ENCODE assay signal across 10 cellular contexts in genomic region chr12:122730215-122731014, GRCh38. TPM values are rescaled to one million over a fixed set of nuclear protein-coding genes. Genes with fewer than 3 reads are reported as not detected.
DNase-seq lines count a peak whose midpoint lies in the region; ATAC-seq, FAIRE-seq and TF ChIP-seq lines count a peak whose summit lies in the region.
"Had no signal": no experiment of that assay in that cellular context is flagged by ENCODE, and none has a peak within 500 bp of the region (broad histone marks: within the 10 kb centered on the region; RNA-seq: fewer than 3 reads in every experiment).

A gene with protein sequence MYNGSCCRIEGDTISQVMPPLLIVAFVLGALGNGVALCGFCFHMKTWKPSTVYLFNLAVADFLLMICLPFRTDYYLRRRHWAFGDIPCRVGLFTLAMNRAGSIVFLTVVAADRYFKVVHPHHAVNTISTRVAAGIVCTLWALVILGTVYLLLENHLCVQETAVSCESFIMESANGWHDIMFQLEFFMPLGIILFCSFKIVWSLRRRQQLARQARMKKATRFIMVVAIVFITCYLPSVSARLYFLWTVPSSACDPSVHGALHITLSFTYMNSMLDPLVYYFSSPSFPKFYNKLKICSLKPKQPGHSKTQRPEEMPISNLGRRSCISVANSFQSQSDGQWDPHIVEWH (minus strand): TSS chr12:122730844. CDS start chr12:122730339, 505 bp downstream.

- TF ChIP-seq CTCF in Calu3 (IDR thresholded peaks at IDR 0.05; ENCODE audit: unreplicated experiment) = peak; percentile 13

- H3K36me3 Mint-ChIP-seq in Calu3 (ENCODE audit: insufficient read depth, unreplicated experiment) = peaks cover 18% of the 10 kb centered on the region
- H3K36me3 Mint-ChIP-seq: naive thymus-derived CD8-positive, alpha-beta T cell had no signal

- peak within 1 kb of the TSS; percentile 78 for H3K4me3 Mint-ChIP-seq in Calu3 (ENCODE audit: low read depth, unreplicated experiment)
- H3K4me3 Mint-ChIP-seq: activated B cell treated with CpG ODN at 0.5 μM for 24 hours had no signal

- intact Hi-C loops in Calu3 (cut with micrococcal nuclease; ENCODE audit: unreplicated experiment) = loop anchor here (2.0 to 5.0 kb wide), 3 partner anchors 52 to 93 kb away; no protein-coding TSS in a partner anchor

- ATAC-seq in HG02852 (IDR thresholded peaks at IDR 0.05; ENCODE audit: unreplicated experiment) (no peak), GM18861 (IDR thresholded peaks at IDR 0.05; ENCODE audit: unreplicated experiment) (no peak)

- peaks cover 41% of the 10 kb centered on the region for H3K4me1 Mint-ChIP-seq in Calu3 (ENCODE audit: low read depth, unreplicated experiment)

- peak within 1 kb of the TSS; percentile 79 for H3K27ac Mint-ChIP-seq in Calu3 (ENCODE audit: unreplicated experiment)

- no peak for FAIRE-seq in RCC 7860 (lab: Jason Lieb, UNC)

- DNase-seq in Calu3 (peak; percentile 58), RPMI7951 (ENCODE audit: low read depth) (peak; percentile 49), smooth muscle cell of the brain vasculature (ENCODE audit: low read depth, low spot score) (peak; percentile 62), RCC 7860 (ENCODE audit: low spot score) (no peak), hypothalamus (lab: John Stamatoyannopoulos, UW) (no peak)
- DNase-seq in effector CD4-positive, alpha-beta T cell = peak; percentile 4
- DNase-seq: activated B cell treated with CpG ODN at 0.5 μM for 24 hours; naive thymus-derived CD8-positive, alpha-beta T cell had no signal

- no TSS peak for BruUV-seq in Calu3 (replicated peaks; lab: Mats Ljungman, UMichigan)

- H3K27me3 Mint-ChIP-seq in Calu3 (ENCODE audit: unreplicated experiment) = no peaks in the 10 kb centered on the region
- H3K27me3 Mint-ChIP-seq: activated B cell treated with CpG ODN at 0.5 μM for 24 hours had no signal

- CTCF ChIA-PET in Calu3 (lab: Charles Lee) = interaction anchor here (0.6 to 1.1 kb wide), 3 partner anchors 10 to 92 kb away, joined by 3 to 13 read pairs (median 4); no protein-coding TSS in a partner anchor

- H3K9me3 Mint-ChIP-seq in Calu3 (ENCODE audit: low read depth, unreplicated experiment) = no peaks in the 10 kb centered on the region
- H3K9me3 Mint-ChIP-seq: activated B cell treated with CpG ODN at 0.5 μM for 24 hours had no signal

RNA-seq across cellular contexts. Expression of the gene that starts here (rescaled TPM):
- 5.0 and 5.9 TPM in 2 replicates for total RNA-seq in Calu3 (2022)
- 1.2 and 1.3 TPM in 2 replicates for total RNA-seq in RPMI7951 (2014; rRNA removed; shearing (Covaris generic))
- total RNA-seq: activated B cell treated with CpG ODN at 0.5 μM for 24 hours; naive thymus-derived CD8-positive, alpha-beta T cell had no signal

Comparison
In these comparisons a context has a peak if more than half of its experiments do, and no peak if none do; other contexts are left out.
1. DNase-seq: peak in Calu3 (single experiment), RPMI7951 (single experiment), effector CD4-positive, alpha-beta T cell (single experiment) and smooth muscle cell of the brain vasculature (single experiment); none in RCC 7860 (single experiment) and hypothalamus (0 of 51).